In genomic region chr15:90062023-90062728, GRCh38 we compare ENCODE assay signal across 8 cellular contexts. TPM values are rescaled to one million over a fixed set of nuclear protein-coding genes. Genes with fewer than 3 reads are reported as not detected.
A peak's percentile ranks its signal among the peaks of the same experiment; 100 is the strongest.
DNase-seq lines count a peak whose midpoint lies in the region; ATAC-seq lines count a peak whose summit lies in the region.

No MANE protein-coding gene starts in this region.

- peaks cover 49% of the 10 kb centered on the region for H3K4me1 Mint-ChIP-seq in stimulated activated effector memory CD8-positive, alpha-beta T cell treated with anti-CD3 and anti-CD28 coated beads, Interleukin-12 subunit alpha, Interleukin-12 subunit beta, amount 100 ng/mL, for 72 hours

- no peak overlapping the region for H3K4me3 ChIP-seq in SJCRH30

- no peaks in the 10 kb centered on the region for H3K36me3 ChIP-seq in SJCRH30

- peaks cover 10% of the 10 kb centered on the region for H3K36me3 Mint-ChIP-seq in stimulated activated effector memory CD8-positive, alpha-beta T cell treated with anti-CD3 and anti-CD28 coated beads, Interleukin-12 subunit alpha, Interleukin-12 subunit beta, amount 100 ng/mL, for 72 hours

- H3K9me3 Mint-ChIP-seq in stimulated activated effector memory CD8-positive, alpha-beta T cell treated with anti-CD3 and anti-CD28 coated beads, Interleukin-12 subunit alpha, Interleukin-12 subunit beta, amount 100 ng/mL, for 72 hours, result no peaks in the 10 kb centered on the region

- no peaks in the 10 kb centered on the region for H3K27me3 ChIP-seq in SJCRH30

- H3K27ac ChIP-seq in SJCRH30, result no peak overlapping the region

- peak overlapping the region; percentile 17 for H3K4me3 Mint-ChIP-seq in stimulated activated effector memory CD8-positive, alpha-beta T cell treated with anti-CD3 and anti-CD28 coated beads, Interleukin-12 subunit alpha, Interleukin-12 subunit beta, amount 100 ng/mL, for 72 hours

- ATAC-seq in left lobe of liver (peak; percentile 23), HG02840 (IDR thresholded peaks at IDR 0.05; ENCODE audit: low FRiP score, unreplicated experiment) (no peak), GM19455 (IDR thresholded peaks at IDR 0.05; ENCODE audit: unreplicated experiment) (no peak)
- peak; percentile 39 for ATAC-seq in stimulated activated effector memory CD8-positive, alpha-beta T cell treated with anti-CD3 and anti-CD28 coated beads, Interleukin-12 subunit alpha, Interleukin-12 subunit beta, amount 100 ng/mL, for 72 hours

- H3K9me3 ChIP-seq in SJCRH30 (replicated peaks), result no peaks in the 10 kb centered on the region

- H3K27ac Mint-ChIP-seq in stimulated activated effector memory CD8-positive, alpha-beta T cell treated with anti-CD3 and anti-CD28 coated beads, Interleukin-12 subunit alpha, Interleukin-12 subunit beta, amount 100 ng/mL, for 72 hours, result peak overlapping the region; percentile 87

- H3K4me1 ChIP-seq in SJCRH30, result no peaks in the 10 kb centered on the region

- DNase-seq in HUDEP-2 (lab: John Stamatoyannopoulos, UW; ENCODE audit: unreplicated experiment in 76 of 76) (peak in 48 of 76 experiments; percentile 9 to 84 (median 51)), OCI-M1 (lab: John Stamatoyannopoulos, UW) (peak; percentile 58), astrocyte of the hippocampus (ENCODE audit: low read depth, low spot score) (peak; percentile 28), left lobe of liver (ENCODE audit: low spot score) (peak; percentile 51), SJCRH30 (no peak)
- no peak for DNase-seq in stimulated activated effector memory CD8-positive, alpha-beta T cell treated with anti-CD3 and anti-CD28 coated beads, Interleukin-12 subunit alpha, Interleukin-12 subunit beta, amount 100 ng/mL, for 72 hours (ENCODE audit: low spot score in 2 of 2)

RNA-seq across cellular contexts. Expression of gene IDH2, which starts 40.1 kb away (rescaled TPM):
- total RNA-seq in left lobe of liver, result 292 TPM
- 96.9 and 102 TPM in 2 replicates for total RNA-seq in SJCRH30 (2014; rRNA removed; shearing (Covaris generic))

Comparison
In these comparisons a context has a peak if more than half of its experiments do, and no peak if none do; other contexts are left out.
1. DNase-seq: peak in HUDEP-2 (48 of 76), OCI-M1 (single experiment), astrocyte of the hippocampus (single experiment) and left lobe of liver (single experiment); none in stimulated activated effector memory CD8-positive, alpha-beta T cell treated with anti-CD3 and anti-CD28 coated beads, Interleukin-12 subunit alpha, Interleukin-12 subunit beta, amount 100 ng/mL, for 72 hours (0 of 2) and SJCRH30 (0 of 2).
2. ATAC-seq: peak in left lobe of liver (single experiment) and stimulated activated effector memory CD8-positive, alpha-beta T cell treated with anti-CD3 and anti-CD28 coated beads, Interleukin-12 subunit alpha, Interleukin-12 subunit beta, amount 100 ng/mL, for 72 hours (single experiment); none in HG02840 (single experiment) and GM19455 (single experiment).